ENCODE assay signal across 8 cellular contexts in genomic region chr6:161168281-161168891, GRCh38.
DNase-seq lines count a peak whose midpoint lies in the region; ATAC-seq and TF ChIP-seq lines count a peak whose summit lies in the region.

No MANE protein-coding gene starts in this region.

- TF ChIP-seq CTCF in foreskin fibroblast (IDR thresholded peaks at IDR 0.05; ENCODE audit: low read depth, low read length) = no peak

- no peak overlapping the region for H3K4me3 ChIP-seq in foreskin fibroblast (ENCODE audit: low read depth in 1 of 2, low read length in 2 of 2)

- DNase-seq in DMS53 (lab: John Stamatoyannopoulos, UW) (peak; percentile 61), DMS53 treated with DMSO at 0.1 percent for 48 hours (lab: John Stamatoyannopoulos, UW; ENCODE audit: unreplicated experiment) (no peak), RKO (ENCODE audit: low spot score) (peak; percentile 94), foreskin fibroblast (peak; percentile 97 to 98), stromal cell of bone marrow (ENCODE audit: low read depth) (peak; percentile 92)
- no peak for DNase-seq in activated effector memory CD4-positive, alpha-beta T cell treated with Interleukin-2 at 50 U/mL for 16 hours

- no peak for ATAC-seq in HG02588 (IDR thresholded peaks at IDR 0.05; ENCODE audit: unreplicated experiment)
- no peak for ATAC-seq in GM18867 (IDR thresholded peaks at IDR 0.05; ENCODE audit: unreplicated experiment)

Comparison
In these comparisons a context has a peak if more than half of its experiments do, and no peak if none do; other contexts are left out.
1. DNase-seq: peak in DMS53 (single experiment), RKO (single experiment), foreskin fibroblast (2 of 2) and stromal cell of bone marrow (single experiment); none in DMS53 treated with DMSO at 0.1 percent for 48 hours (single experiment) and activated effector memory CD4-positive, alpha-beta T cell treated with Interleukin-2 at 50 U/mL for 16 hours (single experiment).